Comparison of ENCODE assay signal across 10 cellular contexts in the genomic region with DNA sequence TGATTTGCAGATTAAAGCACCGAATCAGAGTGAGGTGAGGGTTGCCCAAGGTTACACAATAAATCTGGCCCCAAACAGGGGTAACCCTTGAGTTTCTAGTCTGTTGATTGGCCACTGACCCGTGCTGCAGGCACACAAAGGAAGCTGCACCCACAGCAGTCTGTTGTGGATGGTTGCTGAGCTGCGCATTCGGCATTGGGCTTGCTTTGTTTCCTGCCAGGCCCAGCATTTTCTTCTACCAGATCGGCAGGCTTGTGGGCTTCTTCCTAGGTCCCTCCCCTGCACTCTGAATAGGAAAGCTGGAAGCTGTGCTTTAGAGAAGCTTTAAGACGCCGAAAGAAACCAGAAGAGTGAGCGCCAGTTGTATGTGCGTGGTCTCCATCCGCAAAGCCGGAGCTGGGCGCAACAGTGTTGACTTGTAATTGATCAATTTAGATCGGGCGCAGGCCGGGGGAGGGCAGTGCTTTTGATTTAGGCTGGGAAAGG. TPM values are rescaled to one million over a fixed set of nuclear protein-coding genes. Genes with fewer than 3 reads are reported as not detected.
DNase-seq lines count a peak whose midpoint lies in the region; ATAC-seq, FAIRE-seq and TF ChIP-seq lines count a peak whose summit lies in the region.
"Had no signal": no experiment of that assay in that cellular context is flagged by ENCODE, and none has a peak within 500 bp of the region (broad histone marks: within the 10 kb centered on the region; RNA-seq: fewer than 3 reads in every experiment).

No MANE protein-coding gene starts in this region.

- H3K27ac ChIP-seq in astrocyte (ENCODE audit: low read depth, low read length) (peak overlapping the region; percentile 81), right cardiac atrium (ENCODE audit: low read length) (peak overlapping the region; percentile 67)
- H3K27ac ChIP-seq: parathyroid adenoma had no signal

- 39% methylated on average over 15 of the region's 15 CpGs for WGBS in right cardiac atrium

- ATAC-seq in right cardiac atrium (peak; percentile 61 to 67), sciatic nerve (peak; percentile 79), HG02588 (IDR thresholded peaks at IDR 0.05; ENCODE audit: unreplicated experiment) (no peak), GM21360 (IDR thresholded peaks at IDR 0.05; ENCODE audit: unreplicated experiment) (no peak)

- H3K9me3 Mint-ChIP-seq in astrocyte (ENCODE audit: unreplicated experiment) = no peaks in the 10 kb centered on the region

- H3K4me1 ChIP-seq in astrocyte (ENCODE audit: insufficient read depth, low read length) (peaks cover 24% of the 10 kb centered on the region), right cardiac atrium (ENCODE audit: control insufficient read depth, insufficient read depth, low read length) (no peaks in the 10 kb centered on the region)

- no peaks in the 10 kb centered on the region for H3K36me3 Mint-ChIP-seq in astrocyte (ENCODE audit: low read depth, unreplicated experiment)

- peak overlapping the region; percentile 82 for H3K4me2 ChIP-seq in astrocyte (ENCODE audit: low read length)

- no peaks in the 10 kb centered on the region for H3K27me3 Mint-ChIP-seq in astrocyte (ENCODE audit: low read depth, unreplicated experiment)

- H3K79me2 ChIP-seq in astrocyte (ENCODE audit: insufficient read depth, low read length) = peaks cover 46% of the 10 kb centered on the region
- H3K79me2 ChIP-seq: parathyroid adenoma had no signal

- no peak overlapping the region for H3K4me3 Mint-ChIP-seq in astrocyte (ENCODE audit: unreplicated experiment)

- peaks cover 17% of the 10 kb centered on the region for H3K4me1 Mint-ChIP-seq in astrocyte (ENCODE audit: low read depth, unreplicated experiment)

- peak overlapping the region; percentile 75 for H3K9ac ChIP-seq in astrocyte (ENCODE audit: low read length)
- H3K9ac ChIP-seq: parathyroid adenoma had no signal

- peak overlapping the region; percentile 20 for H2AFZ ChIP-seq in astrocyte (ENCODE audit: low read depth, low read length)
- H2AFZ ChIP-seq: parathyroid adenoma had no signal

- H3K36me3 ChIP-seq in astrocyte (ENCODE audit: insufficient read depth, low read length) = no peaks in the 10 kb centered on the region

- DNase-seq in NCI-H1105 treated with DMSO at 0.1 percent for 48 hours (lab: John Stamatoyannopoulos, UW) (peak; percentile 81), astrocyte (ENCODE audit: low read depth) (peak; percentile 59), right cardiac atrium (peak; percentile 40 to 76 (median 72)), sciatic nerve (ENCODE audit: low spot score) (no peak), activated gamma-delta T cell (lab: John Stamatoyannopoulos, UW) (no peak), D341Med (ENCODE audit: low spot score) (no peak)

- H3K27me3 ChIP-seq in astrocyte (ENCODE audit: insufficient read depth, low read length) = no peaks in the 10 kb centered on the region
- no peaks in the 10 kb centered on the region for H3K27me3 ChIP-seq in right cardiac atrium (ENCODE audit: control insufficient read depth, insufficient read depth)

- peak overlapping the region; percentile 24 for H3K4me3 ChIP-seq in astrocyte (ENCODE audit: insufficient read depth, low read depth, low read length)
- H3K4me3 ChIP-seq in right cardiac atrium (ENCODE audit: low read length) = peak overlapping the region; percentile 7

- intact Hi-C loops in right cardiac atrium (cut with DNase I) (no loop called here), sciatic nerve (cut with DNase I) (no loop called here)

- TF ChIP-seq CTCF in astrocyte (IDR thresholded peaks at IDR 0.05; ENCODE audit: insufficient read depth, low read depth, low read length) = no peak

- no peak for FAIRE-seq in astrocyte (lab: Jason Lieb, UNC)
- FAIRE-seq: GM18507 had no signal

- no peaks in the 10 kb centered on the region for H4K20me1 ChIP-seq in astrocyte (ENCODE audit: insufficient read depth, low read length)

- H3K9me3 ChIP-seq in astrocyte (ENCODE audit: insufficient read depth, low read depth, low read length) = no peaks in the 10 kb centered on the region
- no peaks in the 10 kb centered on the region for H3K9me3 ChIP-seq in right cardiac atrium (ENCODE audit: control insufficient read depth, low read length)

- H3K27ac Mint-ChIP-seq in astrocyte (ENCODE audit: unreplicated experiment) = no peak overlapping the region

RNA-seq across cellular contexts. Expression of a gene that starts 12.1 kb away (rescaled TPM):
- total RNA-seq in astrocyte = 15.1 and 15.8 TPM in 2 replicates
- total RNA-seq in right cardiac atrium = 1 to 10 TPM; 2.2 to 4.3 (median 2.7) TPM
- 1.8 TPM for polyA plus RNA-seq in right cardiac atrium
- total RNA-seq in sciatic nerve = 30.3 TPM

Comparison
In these comparisons a context has a peak if more than half of its experiments do, and no peak if none do; other contexts are left out.
1. DNase-seq: peak in NCI-H1105 treated with DMSO at 0.1 percent for 48 hours (single experiment), astrocyte (single experiment) and right cardiac atrium (3 of 3); none in sciatic nerve (single experiment), activated gamma-delta T cell (single experiment) and D341Med (single experiment).
2. ATAC-seq: peak in right cardiac atrium (2 of 2) and sciatic nerve (single experiment); none in HG02588 (single experiment) and GM21360 (single experiment).